8 cellular contexts compared by ENCODE assay signal in the genomic region with DNA sequence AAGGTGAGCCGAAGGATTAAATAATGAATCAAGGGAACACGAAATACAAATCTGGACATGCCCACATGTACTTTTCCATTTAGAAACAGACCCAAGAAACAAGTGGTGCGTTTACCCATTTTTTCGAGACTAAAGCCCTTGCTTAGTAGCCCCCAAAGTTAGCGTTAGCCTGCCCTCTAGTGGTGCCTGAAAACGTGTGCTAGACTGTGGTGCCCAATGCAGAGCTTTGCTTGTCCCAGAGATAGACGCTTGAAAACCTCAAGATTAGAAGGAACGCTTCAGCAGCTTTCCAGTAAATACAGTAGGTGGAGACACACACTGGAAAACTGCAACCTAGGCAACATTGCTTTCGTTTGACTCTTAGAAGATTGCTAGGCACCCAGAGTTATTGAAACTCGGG.
A peak's percentile ranks its signal among the peaks of the same experiment; 100 is the strongest.
DNase-seq lines count a peak whose midpoint lies in the region; ATAC-seq, FAIRE-seq and TF ChIP-seq lines count a peak whose summit lies in the region.
"Not testable (repeated sequence)": the region's sequence is repeated elsewhere in the genome, so short reads cannot be mapped to it uniquely, and the experiment has no call there.

No MANE protein-coding gene starts in this region.

- not testable (repeated sequence) for H3K36me3 Mint-ChIP-seq in naive thymus-derived CD4-positive, alpha-beta T cell

- intact Hi-C loops in naive thymus-derived CD4-positive, alpha-beta T cell (cut with micrococcal nuclease), result not testable (repeated sequence)

- H3K4me3 ChIP-seq in A549; naive thymus-derived CD4-positive, alpha-beta T cell (ENCODE audit: low read length): not testable (repeated sequence)

- no CpG with 5 or more reads among the region's 10 CpGs for WGBS in A549 (ENCODE audit: missing lambda C conversion rate)

- FAIRE-seq in A549 (lab: Jason Lieb, UNC), result not testable (repeated sequence)

- CTCF ChIA-PET in A549 (lab: Yijun Ruan, JAX); naive thymus-derived CD4-positive, alpha-beta T cell (lab: Charles Lee): not testable (repeated sequence)

- not testable (repeated sequence) for H3K27ac ChIP-seq in A549; naive thymus-derived CD4-positive, alpha-beta T cell (ENCODE audit: low read depth, low read length)

- not testable (repeated sequence) for H3K36me3 ChIP-seq in naive thymus-derived CD4-positive, alpha-beta T cell (ENCODE audit: control insufficient read depth in 2 of 3, insufficient read depth in 3 of 3, low read length in 3 of 3)

- not testable (repeated sequence) for DNase-seq in A549 (ENCODE audit: low read depth in 1 of 2, low spot score in 1 of 2); naive thymus-derived CD4-positive, alpha-beta T cell

- not testable (repeated sequence) for H3K4me1 ChIP-seq in A549; naive thymus-derived CD4-positive, alpha-beta T cell (ENCODE audit: control insufficient read depth in 2 of 2, insufficient read depth in 2 of 2, low read length in 2 of 2)

- not testable (repeated sequence) for H3K27me3 Mint-ChIP-seq in naive thymus-derived CD4-positive, alpha-beta T cell

- TF ChIP-seq POLR2A in A549 (IDR thresholded peaks at IDR 0.05; ENCODE audit: low read length), result not testable (repeated sequence)

- TF ChIP-seq CTCF in A549 (IDR thresholded peaks at IDR 0.05), result not testable (repeated sequence)

- H3K4me1 Mint-ChIP-seq in naive thymus-derived CD4-positive, alpha-beta T cell, result not testable (repeated sequence)

- not testable (repeated sequence) for H3K4me3 Mint-ChIP-seq in naive thymus-derived CD4-positive, alpha-beta T cell

- TF ChIP-seq EP300 in A549 (IDR thresholded peaks at IDR 0.05), result not testable (repeated sequence)

- not testable (repeated sequence) for H3K27me3 ChIP-seq in naive thymus-derived CD4-positive, alpha-beta T cell (ENCODE audit: control insufficient read depth in 2 of 2, insufficient read depth in 2 of 2, low read length in 2 of 2)

- not testable (repeated sequence) for H3K9me3 ChIP-seq in A549; naive thymus-derived CD4-positive, alpha-beta T cell (ENCODE audit: control insufficient read depth in 2 of 3, low read length in 3 of 3)

- POLR2A ChIA-PET in A549 (lab: Yijun Ruan, JAX); naive thymus-derived CD4-positive, alpha-beta T cell (lab: Charles Lee): not testable (repeated sequence)

- H3K27ac Mint-ChIP-seq in naive thymus-derived CD4-positive, alpha-beta T cell, result not testable (repeated sequence)

- not testable (repeated sequence) for TF ChIP-seq RAD21 in A549 (conservative IDR thresholded peaks at IDR 0.05 in 1 of 2, IDR thresholded peaks at IDR 0.05 in 1 of 2)

- not testable (repeated sequence) for H3K9me3 Mint-ChIP-seq in naive thymus-derived CD4-positive, alpha-beta T cell

- not testable (repeated sequence) for H3K4me2 ChIP-seq in A549

- ATAC-seq in A549 (peak; percentile 98 to 100), GM19035 (IDR thresholded peaks at IDR 0.05; ENCODE audit: unreplicated experiment) (peak; percentile 69), GM21528 (IDR thresholded peaks at IDR 0.05; ENCODE audit: low FRiP score, unreplicated experiment) (peak; percentile 77), HG02852 (IDR thresholded peaks at IDR 0.05; ENCODE audit: unreplicated experiment) (peak; percentile 67), HG03342 (IDR thresholded peaks at IDR 0.05; ENCODE audit: unreplicated experiment) (peak; percentile 76), SK-N-SH treated with all-trans-retinoic acid at 6 μM for 48 hours (peak; percentile 100), esophagus mucosa (peak; percentile 96)
- peak; percentile 77 for ATAC-seq in naive thymus-derived CD4-positive, alpha-beta T cell
